In the genomic region with DNA sequence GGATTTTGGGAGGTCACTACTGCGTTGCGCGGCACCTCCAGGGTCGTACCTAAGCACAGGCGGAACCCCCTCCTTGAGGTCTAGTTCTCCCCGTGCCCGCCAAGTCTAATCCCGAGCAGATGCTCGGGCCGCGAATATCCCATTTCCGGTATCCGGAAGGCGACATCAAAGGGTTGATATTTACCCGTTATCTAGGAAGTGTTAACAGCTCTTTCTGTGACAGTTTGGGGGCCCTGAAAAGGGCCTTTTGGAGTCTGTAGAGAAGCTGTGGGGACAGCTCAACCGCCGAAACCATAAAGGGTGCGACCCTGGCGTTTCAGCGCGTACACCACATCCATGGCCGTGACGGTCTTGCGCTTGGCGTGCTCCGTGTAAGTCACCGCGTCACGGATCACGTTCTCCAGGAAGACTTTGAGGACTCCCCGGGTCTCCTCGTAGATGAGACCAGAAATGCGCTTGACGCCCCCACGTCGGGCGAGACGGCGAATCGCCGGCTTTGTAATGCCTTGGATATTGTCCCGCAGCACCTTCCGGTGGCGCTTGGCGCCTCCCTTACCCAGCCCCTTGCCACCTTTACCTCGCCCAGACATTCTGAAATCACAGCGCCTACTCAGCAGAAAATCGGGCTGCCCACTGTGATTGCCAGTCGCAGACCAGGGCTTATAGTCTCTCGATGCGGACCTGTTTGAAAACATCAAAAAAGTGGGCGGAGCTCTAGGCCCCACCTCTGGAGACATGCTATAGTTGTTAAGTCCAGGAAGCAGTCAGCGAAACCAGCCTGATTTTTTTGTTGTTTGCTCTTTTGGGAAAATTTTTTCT, we compare ENCODE assay signal across 1 cellular context.
TF ChIP-seq lines count a peak whose summit lies in the region.

No MANE protein-coding gene starts in this region.

TF ChIP-seq in HepG2, 621 proteins besides CTCF, POLR2A, EP300 and RAD21 (continued from another document and continues in another):
- no peak; the same call in none of the 2 replicates for TF ChIP-seq ZNF570 (CRISPR knock-in tag; IDR thresholded peaks at IDR 0.05; ENCODE audit: borderline replicate concordance)
- TF ChIP-seq SAP130 (CRISPR knock-in tag; IDR thresholded peaks at IDR 0.05; ENCODE audit: low read depth): peak; percentile 98
- peak; percentile 49; the same call in 1 of the 2 replicates for TF ChIP-seq ZNF138 (CRISPR knock-in tag; IDR thresholded peaks at IDR 0.05; ENCODE audit: low read depth)
- TF ChIP-seq NCOR1 (IDR thresholded peaks at IDR 0.05; ENCODE audit: borderline replicate concordance, low read length): no peak
- peak; percentile 17; the same call in 1 of the 2 replicates for TF ChIP-seq ZNF329 (CRISPR knock-in tag; IDR thresholded peaks at IDR 0.05; ENCODE audit: low read depth)
- TF ChIP-seq ZNF614 (CRISPR knock-in tag; IDR thresholded peaks at IDR 0.05; ENCODE audit: borderline replicate concordance): no peak; the same call in 1 of the 2 replicates
- 0 out of 2 replicates have a peak, but pooled peaks have one; percentile 84 for TF ChIP-seq STAT6 (CRISPR knock-in tag; IDR thresholded peaks at IDR 0.05; ENCODE audit: borderline replicate concordance)
- TF ChIP-seq, protein P1, sequence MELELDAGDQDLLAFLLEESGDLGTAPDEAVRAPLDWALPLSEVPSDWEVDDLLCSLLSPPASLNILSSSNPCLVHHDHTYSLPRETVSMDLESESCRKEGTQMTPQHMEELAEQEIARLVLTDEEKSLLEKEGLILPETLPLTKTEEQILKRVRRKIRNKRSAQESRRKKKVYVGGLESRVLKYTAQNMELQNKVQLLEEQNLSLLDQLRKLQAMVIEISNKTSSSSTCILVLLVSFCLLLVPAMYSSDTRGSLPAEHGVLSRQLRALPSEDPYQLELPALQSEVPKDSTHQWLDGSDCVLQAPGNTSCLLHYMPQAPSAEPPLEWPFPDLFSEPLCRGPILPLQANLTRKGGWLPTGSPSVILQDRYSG (CRISPR knock-in tag; IDR thresholded peaks at IDR 0.05): no peak
- TF ChIP-seq ZC3H13 (CRISPR knock-in tag; IDR thresholded peaks at IDR 0.05): no peak; the same call in 1 of the 2 replicates
- no peak for TF ChIP-seq ZSCAN21 (CRISPR knock-in tag; IDR thresholded peaks at IDR 0.05; ENCODE audit: borderline replicate concordance)
- peak; percentile 50; the same call in 1 of the 2 replicates for TF ChIP-seq ZNF691 (CRISPR knock-in tag; IDR thresholded peaks at IDR 0.05; ENCODE audit: borderline replicate concordance, low read depth)
- TF ChIP-seq, protein P2, sequence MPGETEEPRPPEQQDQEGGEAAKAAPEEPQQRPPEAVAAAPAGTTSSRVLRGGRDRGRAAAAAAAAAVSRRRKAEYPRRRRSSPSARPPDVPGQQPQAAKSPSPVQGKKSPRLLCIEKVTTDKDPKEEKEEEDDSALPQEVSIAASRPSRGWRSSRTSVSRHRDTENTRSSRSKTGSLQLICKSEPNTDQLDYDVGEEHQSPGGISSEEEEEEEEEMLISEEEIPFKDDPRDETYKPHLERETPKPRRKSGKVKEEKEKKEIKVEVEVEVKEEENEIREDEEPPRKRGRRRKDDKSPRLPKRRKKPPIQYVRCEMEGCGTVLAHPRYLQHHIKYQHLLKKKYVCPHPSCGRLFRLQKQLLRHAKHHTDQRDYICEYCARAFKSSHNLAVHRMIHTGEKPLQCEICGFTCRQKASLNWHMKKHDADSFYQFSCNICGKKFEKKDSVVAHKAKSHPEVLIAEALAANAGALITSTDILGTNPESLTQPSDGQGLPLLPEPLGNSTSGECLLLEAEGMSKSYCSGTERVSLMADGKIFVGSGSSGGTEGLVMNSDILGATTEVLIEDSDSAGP (CRISPR knock-in tag; IDR thresholded peaks at IDR 0.05; ENCODE audit: borderline replicate concordance): peak; percentile 76
- TF ChIP-seq, protein P3, sequence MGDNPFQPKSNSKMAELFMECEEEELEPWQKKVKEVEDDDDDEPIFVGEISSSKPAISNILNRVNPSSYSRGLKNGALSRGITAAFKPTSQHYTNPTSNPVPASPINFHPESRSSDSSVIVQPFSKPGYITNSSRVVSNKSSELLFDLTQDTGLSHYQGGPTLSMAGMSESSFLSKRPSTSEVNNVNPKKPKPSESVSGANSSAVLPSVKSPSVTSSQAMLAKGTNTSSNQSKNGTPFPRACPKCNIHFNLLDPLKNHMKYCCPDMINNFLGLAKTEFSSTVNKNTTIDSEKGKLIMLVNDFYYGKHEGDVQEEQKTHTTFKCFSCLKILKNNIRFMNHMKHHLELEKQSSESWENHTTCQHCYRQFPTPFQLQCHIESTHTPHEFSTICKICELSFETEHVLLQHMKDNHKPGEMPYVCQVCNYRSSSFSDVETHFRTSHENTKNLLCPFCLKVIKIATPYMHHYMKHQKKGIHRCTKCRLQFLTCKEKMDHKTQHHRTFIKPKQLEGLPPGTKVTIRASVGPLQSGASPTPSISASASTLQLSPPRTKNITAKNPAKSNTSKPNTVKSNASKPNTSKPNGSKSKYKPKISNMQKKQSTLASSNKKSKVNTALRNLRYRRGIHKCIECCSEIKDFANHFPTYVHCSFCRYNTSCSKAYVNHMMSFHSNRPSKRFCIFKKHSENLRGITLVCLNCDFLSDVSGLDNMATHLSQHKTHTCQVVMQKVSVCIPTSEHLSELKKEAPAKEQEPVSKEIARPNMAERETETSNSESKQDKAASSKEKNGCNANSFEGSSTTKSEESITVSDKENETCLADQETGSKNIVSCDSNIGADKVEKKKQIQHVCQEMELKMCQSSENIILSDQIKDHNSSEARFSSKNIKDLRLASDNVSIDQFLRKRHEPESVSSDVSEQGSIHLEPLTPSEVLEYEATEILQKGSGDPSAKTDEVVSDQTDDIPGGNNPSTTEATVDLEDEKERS (CRISPR knock-in tag; IDR thresholded peaks at IDR 0.05): no peak; the same call in 1 of the 2 replicates
- 0 out of 2 replicates have a peak, but pooled peaks have one; percentile 46 for TF ChIP-seq MAF1 (CRISPR knock-in tag; IDR thresholded peaks at IDR 0.05; ENCODE audit: borderline replicate concordance)
- TF ChIP-seq DNMT1 (CRISPR knock-in tag; IDR thresholded peaks at IDR 0.05): no peak
- TF ChIP-seq, protein P4, sequence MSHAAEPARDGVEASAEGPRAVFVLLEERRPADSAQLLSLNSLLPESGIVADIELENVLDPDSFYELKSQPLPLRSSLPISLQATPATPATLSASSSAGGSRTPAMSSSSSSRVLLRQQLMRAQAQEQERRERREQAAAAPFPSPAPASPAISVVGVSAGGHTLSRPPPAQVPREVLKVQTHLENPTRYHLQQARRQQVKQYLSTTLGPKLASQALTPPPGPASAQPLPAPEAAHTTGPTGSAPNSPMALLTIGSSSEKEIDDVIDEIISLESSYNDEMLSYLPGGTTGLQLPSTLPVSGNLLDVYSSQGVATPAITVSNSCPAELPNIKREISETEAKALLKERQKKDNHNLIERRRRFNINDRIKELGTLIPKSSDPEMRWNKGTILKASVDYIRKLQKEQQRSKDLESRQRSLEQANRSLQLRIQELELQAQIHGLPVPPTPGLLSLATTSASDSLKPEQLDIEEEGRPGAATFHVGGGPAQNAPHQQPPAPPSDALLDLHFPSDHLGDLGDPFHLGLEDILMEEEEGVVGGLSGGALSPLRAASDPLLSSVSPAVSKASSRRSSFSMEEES (CRISPR knock-in tag; IDR thresholded peaks at IDR 0.05): peak; percentile 49; the same call in 1 of the 2 replicates
- TF ChIP-seq ARID4A (CRISPR knock-in tag; IDR thresholded peaks at IDR 0.05; ENCODE audit: borderline replicate concordance): peak; percentile 73
- TF ChIP-seq ZBTB42 (CRISPR knock-in tag; IDR thresholded peaks at IDR 0.05): no peak
- TF ChIP-seq FOSL1 (CRISPR knock-in tag; IDR thresholded peaks at IDR 0.05; ENCODE audit: borderline replicate concordance): no peak
- TF ChIP-seq ATF7 (IDR thresholded peaks at IDR 0.05): no peak
- peak; percentile 59; the same call in 1 of the 2 replicates for TF ChIP-seq ATF7 (CRISPR knock-in tag; IDR thresholded peaks at IDR 0.05)
- peak; percentile 95 for TF ChIP-seq SIN3A (IDR thresholded peaks at IDR 0.05; ENCODE audit: borderline replicate concordance, low read depth, low read length)
- no peak for TF ChIP-seq ZNF282 (IDR thresholded peaks at IDR 0.05; ENCODE audit: partially characterized antibody)
- TF ChIP-seq ZNF780A (CRISPR knock-in tag; IDR thresholded peaks at IDR 0.05): no peak
- peak; percentile 80; the same call in 1 of the 2 replicates for TF ChIP-seq POLR2AphosphoS2 (IDR thresholded peaks at IDR 0.05; ENCODE audit: low read depth, low read length)
- TF ChIP-seq FOXC1 (CRISPR knock-in tag; IDR thresholded peaks at IDR 0.05; ENCODE audit: borderline replicate concordance): peak; percentile 59
- TF ChIP-seq CSRNP1 (CRISPR knock-in tag; IDR thresholded peaks at IDR 0.05): 0 out of 2 replicates have a peak, but pooled peaks have one; percentile 58
- TF ChIP-seq, protein P5, sequence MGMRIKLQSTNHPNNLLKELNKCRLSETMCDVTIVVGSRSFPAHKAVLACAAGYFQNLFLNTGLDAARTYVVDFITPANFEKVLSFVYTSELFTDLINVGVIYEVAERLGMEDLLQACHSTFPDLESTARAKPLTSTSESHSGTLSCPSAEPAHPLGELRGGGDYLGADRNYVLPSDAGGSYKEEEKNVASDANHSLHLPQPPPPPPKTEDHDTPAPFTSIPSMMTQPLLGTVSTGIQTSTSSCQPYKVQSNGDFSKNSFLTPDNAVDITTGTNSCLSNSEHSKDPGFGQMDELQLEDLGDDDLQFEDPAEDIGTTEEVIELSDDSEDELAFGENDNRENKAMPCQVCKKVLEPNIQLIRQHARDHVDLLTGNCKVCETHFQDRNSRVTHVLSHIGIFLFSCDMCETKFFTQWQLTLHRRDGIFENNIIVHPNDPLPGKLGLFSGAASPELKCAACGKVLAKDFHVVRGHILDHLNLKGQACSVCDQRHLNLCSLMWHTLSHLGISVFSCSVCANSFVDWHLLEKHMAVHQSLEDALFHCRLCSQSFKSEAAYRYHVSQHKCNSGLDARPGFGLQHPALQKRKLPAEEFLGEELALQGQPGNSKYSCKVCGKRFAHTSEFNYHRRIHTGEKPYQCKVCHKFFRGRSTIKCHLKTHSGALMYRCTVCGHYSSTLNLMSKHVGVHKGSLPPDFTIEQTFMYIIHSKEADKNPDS (CRISPR knock-in tag; IDR thresholded peaks at IDR 0.05): no peak
- TF ChIP-seq FOXO1 (CRISPR knock-in tag; IDR thresholded peaks at IDR 0.05): peak; percentile 67
- no peak for TF ChIP-seq ZNF496 (CRISPR knock-in tag; IDR thresholded peaks at IDR 0.05; ENCODE audit: insufficient replicate concordance)
- peak; percentile 51; the same call in 1 of the 2 replicates for TF ChIP-seq ZNF776 (CRISPR knock-in tag; IDR thresholded peaks at IDR 0.05)
- no peak for TF ChIP-seq ZKSCAN5 (CRISPR knock-in tag; IDR thresholded peaks at IDR 0.05)
- TF ChIP-seq ZNF816 (CRISPR knock-in tag; IDR thresholded peaks at IDR 0.05; ENCODE audit: borderline replicate concordance): peak; percentile 92
